In genomic region chr6:147301070-147301469, GRCh38 we compare ENCODE assay signal across 19 cellular contexts.
DNase-seq lines count a peak whose midpoint lies in the region; ATAC-seq and TF ChIP-seq lines count a peak whose summit lies in the region.
"Had no signal": no experiment of that assay in that cellular context is flagged by ENCODE, and none has a peak within 500 bp of the region (broad histone marks: within the 10 kb centered on the region; RNA-seq: fewer than 3 reads in every experiment).

No MANE protein-coding gene starts in this region.

- no peak for TF ChIP-seq CTCF in endothelial cell (IDR thresholded peaks at IDR 0.05; ENCODE audit: unreplicated experiment)

- no peaks in the 10 kb centered on the region for H3K27me3 Mint-ChIP-seq in activated T-cell treated with anti-CD3 and anti-CD28 coated beads, Interleukin-2, amount 50 U/mL, for 72 hours (ENCODE audit: low read depth)
- H3K27me3 Mint-ChIP-seq in activated T-cell treated with anti-CD3 and anti-CD28 coated beads, Interleukin-2, amount 50 U/mL, for 24 hours, result no peaks in the 10 kb centered on the region
- peaks cover 1% of the 10 kb centered on the region for H3K27me3 Mint-ChIP-seq in endothelial cell (ENCODE audit: unreplicated experiment)
- H3K27me3 Mint-ChIP-seq: B cell; CD4-positive, alpha-beta T cell had no signal

- ATAC-seq in activated T-cell treated with anti-CD3 and anti-CD28 coated beads, Interleukin-2, amount 50 U/mL, for 72 hours (replicated peaks in 1 of 2), result no peak
- ATAC-seq: A549; CD8-positive, alpha-beta T cell; GM12878 had no signal

- peaks cover 16% of the 10 kb centered on the region for H3K4me1 Mint-ChIP-seq in activated T-cell treated with anti-CD3 and anti-CD28 coated beads, Interleukin-2, amount 50 U/mL, for 72 hours (ENCODE audit: low read depth)
- peaks cover 28% of the 10 kb centered on the region for H3K4me1 Mint-ChIP-seq in activated T-cell treated with anti-CD3 and anti-CD28 coated beads, Interleukin-2, amount 50 U/mL, for 24 hours (ENCODE audit: low read depth)
- H3K4me1 Mint-ChIP-seq in endothelial cell (ENCODE audit: unreplicated experiment), result peaks cover 2% of the 10 kb centered on the region
- H3K4me1 Mint-ChIP-seq: B cell had no signal

- H3K27ac Mint-ChIP-seq in activated T-cell treated with anti-CD3 and anti-CD28 coated beads, Interleukin-2, amount 50 U/mL, for 72 hours, result peak overlapping the region; percentile 14
- no peak overlapping the region for H3K27ac Mint-ChIP-seq in activated T-cell treated with anti-CD3 and anti-CD28 coated beads, Interleukin-2, amount 50 U/mL, for 24 hours
- H3K27ac Mint-ChIP-seq in endothelial cell (ENCODE audit: unreplicated experiment), result no peak overlapping the region
- H3K27ac Mint-ChIP-seq: B cell; CD4-positive, alpha-beta T cell had no signal

- peaks cover 36 to 60% of the 10 kb centered on the region in 2 donors for H3K36me3 Mint-ChIP-seq in activated T-cell treated with anti-CD3 and anti-CD28 coated beads, Interleukin-2, amount 50 U/mL, for 72 hours (ENCODE audit: insufficient read depth in 2 of 2)
- H3K36me3 Mint-ChIP-seq in activated T-cell treated with anti-CD3 and anti-CD28 coated beads, Interleukin-2, amount 50 U/mL, for 24 hours (ENCODE audit: low read depth), result peaks cover 88% of the 10 kb centered on the region
- peaks cover 86% of the 10 kb centered on the region for H3K36me3 Mint-ChIP-seq in endothelial cell (ENCODE audit: low read depth, unreplicated experiment)

- H3K9me3 Mint-ChIP-seq in activated T-cell treated with anti-CD3 and anti-CD28 coated beads, Interleukin-2, amount 50 U/mL, for 72 hours, result peaks cover 24% of the 10 kb centered on the region in 2 donors
- H3K9me3 Mint-ChIP-seq in activated T-cell treated with anti-CD3 and anti-CD28 coated beads, Interleukin-2, amount 50 U/mL, for 24 hours, result peaks cover 35% of the 10 kb centered on the region
- peaks cover 13% of the 10 kb centered on the region for H3K9me3 Mint-ChIP-seq in endothelial cell (ENCODE audit: unreplicated experiment)

- H3K4me3 Mint-ChIP-seq in activated T-cell treated with anti-CD3 and anti-CD28 coated beads, Interleukin-2, amount 50 U/mL, for 72 hours, result no peak overlapping the region
- no peak overlapping the region for H3K4me3 Mint-ChIP-seq in activated T-cell treated with anti-CD3 and anti-CD28 coated beads, Interleukin-2, amount 50 U/mL, for 24 hours
- H3K4me3 Mint-ChIP-seq in endothelial cell (ENCODE audit: unreplicated experiment), result peak overlapping the region; percentile 11
- H3K4me3 Mint-ChIP-seq: B cell; CD4-positive, alpha-beta T cell; CD8-positive, alpha-beta T cell had no signal

- DNase-seq in activated T-cell treated with anti-CD3 and anti-CD28 coated beads, Interleukin-2, amount 50 U/mL, for 72 hours, result no peak
- no peak for DNase-seq in activated T-cell treated with anti-CD3 and anti-CD28 coated beads, Interleukin-2, amount 50 U/mL, for 24 hours
- DNase-seq in OCI-M1 (lab: John Stamatoyannopoulos, UW) (peak; percentile 18), endothelial cell (ENCODE audit: low spot score) (no peak), COR-L47 (lab: John Stamatoyannopoulos, UW) (no peak)
- no peak for DNase-seq in stimulated activated naive CD4-positive, alpha-beta T cell (lab: John Stamatoyannopoulos, UW)
- DNase-seq: AML-193; CD4-positive, alpha-beta T cell; CD8-positive, alpha-beta T cell; DMS 273 treated with DMSO at 0.1 percent for 48 hours; DMS153; DMS53; DMS79; DND-41; EL; GDM1 had no signal
